15 cellular contexts compared by ENCODE assay signal in genomic region chr14:70653662-70654061, GRCh38. TPM values are rescaled to one million over a fixed set of nuclear protein-coding genes. Genes with fewer than 3 reads are reported as not detected.
DNase-seq lines count a peak whose midpoint lies in the region; ATAC-seq and TF ChIP-seq lines count a peak whose summit lies in the region.
"Had no signal": no experiment of that assay in that cellular context is flagged by ENCODE, and none has a peak within 500 bp of the region (broad histone marks: within the 10 kb centered on the region; RNA-seq: fewer than 3 reads in every experiment).

No MANE protein-coding gene starts in this region.

- H3K4me3 Mint-ChIP-seq in CD8-positive, alpha-beta T cell: peak overlapping the region; percentile 18
- H3K4me3 Mint-ChIP-seq in activated naive CD4-positive, alpha-beta T cell treated with anti-CD3 and anti-CD28 coated beads, Interleukin-2, amount 50 U/mL, for 24 hours: peak overlapping the region; percentile 43

- peaks cover 90% of the 10 kb centered on the region for H3K4me1 Mint-ChIP-seq in CD8-positive, alpha-beta T cell (ENCODE audit: low read depth)
- H3K4me1 Mint-ChIP-seq in activated naive CD4-positive, alpha-beta T cell treated with anti-CD3 and anti-CD28 coated beads, Interleukin-2, amount 50 U/mL, for 24 hours: peaks cover 92% of the 10 kb centered on the region

- ATAC-seq in CD8-positive, alpha-beta T cell: no peak
- no peak for ATAC-seq in GM18502 (IDR thresholded peaks at IDR 0.05; ENCODE audit: poor library complexity, unreplicated experiment)
- ATAC-seq: gastroesophageal sphincter had no signal

- H3K27me3 Mint-ChIP-seq in CD8-positive, alpha-beta T cell (ENCODE audit: low read depth): no peaks in the 10 kb centered on the region
- H3K27me3 Mint-ChIP-seq in activated naive CD4-positive, alpha-beta T cell treated with anti-CD3 and anti-CD28 coated beads, Interleukin-2, amount 50 U/mL, for 24 hours: no peaks in the 10 kb centered on the region
- H3K27me3 Mint-ChIP-seq: progenitor cell of endocrine pancreas had no signal

- no peak for TF ChIP-seq CTCF in CD8-positive, alpha-beta T cell (IDR thresholded peaks at IDR 0.05)

- H3K27me3 ChIP-seq in CD8-positive, alpha-beta T cell (ENCODE audit: insufficient read depth, low read length): no peaks in the 10 kb centered on the region
- H3K27me3 ChIP-seq in HUES48 (ENCODE audit: control insufficient read depth, insufficient read depth, low read length): no peaks in the 10 kb centered on the region
- H3K27me3 ChIP-seq: adrenal gland, gastroesophageal sphincter had no signal

- peaks cover 37% of the 10 kb centered on the region for H3K36me3 Mint-ChIP-seq in CD8-positive, alpha-beta T cell
- peaks cover 3% of the 10 kb centered on the region for H3K36me3 Mint-ChIP-seq in activated naive CD4-positive, alpha-beta T cell treated with anti-CD3 and anti-CD28 coated beads, Interleukin-2, amount 50 U/mL, for 24 hours

- peak overlapping the region; percentile 99 for H3K27ac Mint-ChIP-seq in CD8-positive, alpha-beta T cell
- peak overlapping the region; percentile 87 for H3K27ac Mint-ChIP-seq in activated naive CD4-positive, alpha-beta T cell treated with anti-CD3 and anti-CD28 coated beads, Interleukin-2, amount 50 U/mL, for 24 hours
- H3K27ac Mint-ChIP-seq: progenitor cell of endocrine pancreas had no signal

- intact Hi-C loops in CD8-positive, alpha-beta T cell (cut with DNase I, micrococcal nuclease): loop anchor here in 1 of 2 experiments (1.0 to 2.0 kb wide), 5 partner anchors 7 to 1255 kb away; partner anchors contain the start of genes ERH, MED6, SIPA1L1 and SLC39A9

- no peak overlapping the region for H3K9ac ChIP-seq in HUES48 (ENCODE audit: low read depth, low read length)

- H3K36me3 ChIP-seq in CD8-positive, alpha-beta T cell (ENCODE audit: insufficient read depth, low read length): peaks cover 5% of the 10 kb centered on the region
- peaks cover 18% of the 10 kb centered on the region; the same call in 1 of the 2 replicates for H3K36me3 ChIP-seq in HUES48 (ENCODE audit: control insufficient read depth, insufficient read depth, low read length)
- H3K36me3 ChIP-seq: adrenal gland, gastroesophageal sphincter, thoracic aorta had no signal

- CTCF ChIA-PET in CD8-positive, alpha-beta T cell (lab: Charles Lee): interaction anchor here (1.0 to 3.4 kb wide), 5 partner anchors 9 to 156 kb away, joined by 3 to 14 read pairs (median 4); partner anchors contain the start of genes MAP3K9 and TTC9

- H3K4me1 ChIP-seq in CD8-positive, alpha-beta T cell (ENCODE audit: insufficient read depth, low read length): peaks cover 82% of the 10 kb centered on the region
- peaks cover 36% of the 10 kb centered on the region for H3K4me1 ChIP-seq in HUES48 (ENCODE audit: control insufficient read depth, insufficient read depth, low read length)
- H3K4me1 ChIP-seq: adrenal gland, gastroesophageal sphincter had no signal

- no peak for DNase-seq in CD8-positive, alpha-beta T cell
- peak; percentile 41 for DNase-seq in myocyte (ENCODE audit: low read depth)
- no peak for DNase-seq in stimulated activated CD4-positive, alpha-beta T cell treated with anti-CD3 and anti-CD28 coated beads, Interleukin-1b, Interleukin-23, amount 100 ng/mL, for 48 hours
- DNase-seq in iPS-NIHi11 (ENCODE audit: low spot score): no peak
- DNase-seq: adrenal gland, cerebellar nuclear complex, NCI-H2107, T-helper 9 cell had no signal

- POLR2A ChIA-PET in CD8-positive, alpha-beta T cell (lab: Charles Lee): interaction anchor here (1.4 to 3.8 kb wide), 2 partner anchors 10 to 12 kb away, joined by 4 to 34 read pairs; partner anchors contain the start of gene TTC9

- H3K9me3 ChIP-seq in CD8-positive, alpha-beta T cell (ENCODE audit: low read length): no peaks in the 10 kb centered on the region
- H3K9me3 ChIP-seq in HUES48 (ENCODE audit: control insufficient read depth, insufficient read depth, low read length): no peaks in the 10 kb centered on the region
- H3K9me3 ChIP-seq: adrenal gland, gastroesophageal sphincter, thoracic aorta had no signal

- H3K4me3 ChIP-seq in CD8-positive, alpha-beta T cell (ENCODE audit: low read depth, low read length): peak overlapping the region; percentile 1
- no peak overlapping the region for H3K4me3 ChIP-seq in HUES48 (ENCODE audit: low read depth, low read length)
- H3K4me3 ChIP-seq: adrenal gland, gastroesophageal sphincter, thoracic aorta had no signal

- no peaks in the 10 kb centered on the region for H3K9me3 Mint-ChIP-seq in CD8-positive, alpha-beta T cell
- H3K9me3 Mint-ChIP-seq in activated naive CD4-positive, alpha-beta T cell treated with anti-CD3 and anti-CD28 coated beads, Interleukin-2, amount 50 U/mL, for 24 hours: no peaks in the 10 kb centered on the region

- H3K27ac ChIP-seq in CD8-positive, alpha-beta T cell (ENCODE audit: low read depth, low read length): peak overlapping the region; percentile 30
- H3K27ac ChIP-seq in HUES48 (ENCODE audit: low read depth, low read length): peak overlapping the region; percentile 52
- H3K27ac ChIP-seq: adrenal gland, gastroesophageal sphincter, thoracic aorta had no signal

RNA-seq across cellular contexts. Expression of gene TTC9, which starts 11.9 kb away (rescaled TPM):
- 1 to 10 TPM; 5.4 TPM for total RNA-seq in CD8-positive, alpha-beta T cell
- total RNA-seq in myocyte: 39.5 and 61.5 TPM in 2 replicates
- 34.3 TPM for polyA plus RNA-seq in myocyte (2012)
- total RNA-seq: G401 had no signal

RNA-seq across cellular contexts. Expression of gene MED6, which starts 53.2 kb away (rescaled TPM):
- total RNA-seq in CD8-positive, alpha-beta T cell: 100 to 1,000 TPM; 116 to 119 TPM
- total RNA-seq in myocyte: 25.5 and 29.2 TPM in 2 replicates
- 22.8 TPM for polyA plus RNA-seq in myocyte (2012)
